ENCODE assay signal across 9 cellular contexts in genomic region chr20:49484180-49485140, GRCh38. TPM values are rescaled to one million over a fixed set of nuclear protein-coding genes. Genes with fewer than 3 reads are reported as not detected.
DNase-seq lines count a peak whose midpoint lies in the region; ATAC-seq and TF ChIP-seq lines count a peak whose summit lies in the region.
"Had no signal": no experiment of that assay in that cellular context is flagged by ENCODE, and none has a peak within 500 bp of the region (broad histone marks: within the 10 kb centered on the region; RNA-seq: fewer than 3 reads in every experiment).

No MANE protein-coding gene starts in this region.

- peaks cover 85% of the 10 kb centered on the region for H3K27me3 Mint-ChIP-seq in activated naive CD8-positive, alpha-beta T cell treated with anti-CD3 and anti-CD28 coated beads for 36 hours
- H3K27me3 Mint-ChIP-seq in glutamatergic neuron (ENCODE audit: unreplicated experiment) (peaks cover 27% of the 10 kb centered on the region), osteocyte (ENCODE audit: unreplicated experiment) (peaks cover 38% of the 10 kb centered on the region)

- H3K27me3 ChIP-seq in MM.1S (replicated peaks; ENCODE audit: insufficient read depth, low read length) = peaks cover 11% of the 10 kb centered on the region
- peaks cover 0 to 54% of the 10 kb centered on the region in 2 donors for H3K27me3 ChIP-seq in tibial nerve

- peak; percentile 85 for DNase-seq in Daoy (ENCODE audit: low read depth)
- DNase-seq in MM.1S = peak; percentile 81
- DNase-seq in SK-MEL-5 (ENCODE audit: low read depth, low spot score) = peak; percentile 79
- peak; percentile 78 for DNase-seq in activated naive CD8-positive, alpha-beta T cell treated with anti-CD3 and anti-CD28 coated beads for 36 hours
- peak; percentile 94 for DNase-seq in glutamatergic neuron
- peak; percentile 95 for DNase-seq in osteocyte (ENCODE audit: extremely low spot score, unreplicated experiment)
- peak; percentile 67 to 72 for DNase-seq in tibial nerve (ENCODE audit: low spot score in 2 of 2)

- no peak for ATAC-seq in HG03025 (IDR thresholded peaks at IDR 0.05; ENCODE audit: low FRiP score, unreplicated experiment)

- H3K9me3 ChIP-seq in MM.1S (replicated peaks; ENCODE audit: insufficient read depth, low read length) (no peaks in the 10 kb centered on the region), tibial nerve (no peaks in the 10 kb centered on the region)

- TF ChIP-seq CTCF in MM.1S (IDR thresholded peaks at IDR 0.05; ENCODE audit: low read length) (peak; percentile 69), glutamatergic neuron (IDR thresholded peaks at IDR 0.05; ENCODE audit: partially characterized antibody, unreplicated experiment) (peak; percentile 57), osteocyte (IDR thresholded peaks at IDR 0.05) (peak; percentile 91), tibial nerve (IDR thresholded peaks at IDR 0.05) (peak; percentile 48 to 95 (median 60))

- H3F3A ChIP-seq in MM.1S (ENCODE audit: insufficient read depth, low read length) = no peaks in the 10 kb centered on the region

- 2 to 3% methylated on average over 21 to 61 of the region's 61 CpGs for WGBS in tibial nerve, 2 donors

- TF ChIP-seq POLR2A in tibial nerve (IDR thresholded peaks at IDR 0.05) = no peak

- no peak overlapping the region for H3K9ac ChIP-seq in MM.1S (ENCODE audit: low read length)

- H3K4me1 Mint-ChIP-seq in activated naive CD8-positive, alpha-beta T cell treated with anti-CD3 and anti-CD28 coated beads for 36 hours = peaks cover 4% of the 10 kb centered on the region
- H3K4me1 Mint-ChIP-seq in glutamatergic neuron (ENCODE audit: low read depth, unreplicated experiment) (peaks cover 7% of the 10 kb centered on the region), osteocyte (ENCODE audit: unreplicated experiment) (peaks cover 15% of the 10 kb centered on the region)

- no peaks in the 10 kb centered on the region for H3K79me2 ChIP-seq in MM.1S (ENCODE audit: low read length)

- H3K36me3 Mint-ChIP-seq in activated naive CD8-positive, alpha-beta T cell treated with anti-CD3 and anti-CD28 coated beads for 36 hours = no peaks in the 10 kb centered on the region
- no peaks in the 10 kb centered on the region for H3K36me3 Mint-ChIP-seq in glutamatergic neuron (ENCODE audit: unreplicated experiment)
- H3K36me3 Mint-ChIP-seq in osteocyte (ENCODE audit: unreplicated experiment) = peaks cover 14% of the 10 kb centered on the region

- peak overlapping the region; percentile 52 for H3K4me3 Mint-ChIP-seq in activated naive CD8-positive, alpha-beta T cell treated with anti-CD3 and anti-CD28 coated beads for 36 hours
- H3K4me3 Mint-ChIP-seq in glutamatergic neuron (ENCODE audit: unreplicated experiment) (peak overlapping the region; percentile 88), osteocyte (ENCODE audit: unreplicated experiment) (peak overlapping the region; percentile 91)

- peak overlapping the region; percentile 88 for H3K4me2 ChIP-seq in MM.1S (ENCODE audit: low read depth, low read length)

- no peaks in the 10 kb centered on the region for H3K9me2 ChIP-seq in MM.1S (replicated peaks; ENCODE audit: insufficient read depth, low read length)

- H4K20me1 ChIP-seq in MM.1S (ENCODE audit: insufficient read depth, low read length) = no peaks in the 10 kb centered on the region

- no peak overlapping the region for H3K27ac Mint-ChIP-seq in activated naive CD8-positive, alpha-beta T cell treated with anti-CD3 and anti-CD28 coated beads for 36 hours
- peak overlapping the region; percentile 67 for H3K27ac Mint-ChIP-seq in glutamatergic neuron (ENCODE audit: unreplicated experiment)
- H3K27ac Mint-ChIP-seq in osteocyte (ENCODE audit: unreplicated experiment) = no peak overlapping the region

- peak overlapping the region; percentile 72 for H3K4me3 ChIP-seq in MM.1S (ENCODE audit: low read length)
- H3K4me3 ChIP-seq in tibial nerve = peak overlapping the region; percentile 24 to 55 (median 30)

- peak in 1 of 2 donors; percentile 21 for TF ChIP-seq EP300 in tibial nerve (IDR thresholded peaks at IDR 0.05)

- H3K36me3 ChIP-seq in MM.1S (replicated peaks; ENCODE audit: insufficient read depth, low read length) (no peaks in the 10 kb centered on the region), tibial nerve (no peaks in the 10 kb centered on the region)

- H3K9me3 Mint-ChIP-seq in activated naive CD8-positive, alpha-beta T cell treated with anti-CD3 and anti-CD28 coated beads for 36 hours = no peaks in the 10 kb centered on the region
- H3K9me3 Mint-ChIP-seq in glutamatergic neuron (ENCODE audit: unreplicated experiment) = no peaks in the 10 kb centered on the region
- H3K9me3 Mint-ChIP-seq in osteocyte (ENCODE audit: unreplicated experiment) = no peaks in the 10 kb centered on the region

- peak overlapping the region; percentile 69 for H2AFZ ChIP-seq in MM.1S (ENCODE audit: low read length)

- no peak overlapping the region for H3K27ac ChIP-seq in MM.1S (ENCODE audit: low read length)
- no peak overlapping the region for H3K27ac ChIP-seq in tibial nerve

- no peaks in the 10 kb centered on the region for H3K4me1 ChIP-seq in MM.1S (ENCODE audit: low read length)
- peaks cover 0 to 37% (median 8%) of the 10 kb centered on the region in 4 donors for H3K4me1 ChIP-seq in tibial nerve

- in situ Hi-C loops in SK-MEL-5 (cut with HindIII; ENCODE audit: low pct_unique_long_range_greater_than_20kb, low sequenced_read_pairs) = no loop called here

RNA-seq across cellular contexts. Expression of gene KCNB1, which starts 2.0 kb away (rescaled TPM):
- total RNA-seq in Daoy (2014; rRNA removed; shearing (Covaris generic)) = under 0.01 TPM in 1 of 2 replicates, not detected in the other
- total RNA-seq in SK-MEL-5 (2014; rRNA removed; shearing (Covaris generic)) = 0.05 TPM in 1 of 2 replicates, not detected in the other
- 0.01 and 0.07 TPM in 2 replicates for polyA plus RNA-seq in SK-MEL-5 (2015; cell fraction: cytosol; rRNA removed)
- polyA plus RNA-seq in SK-MEL-5 (2015; cell fraction: nucleus; rRNA removed) = 0.01 TPM in 1 of 2 replicates, not detected in the other
- not detected for total RNA-seq in activated naive CD8-positive, alpha-beta T cell treated with anti-CD3 and anti-CD28 coated beads for 36 hours
- 3.1 TPM for total RNA-seq in glutamatergic neuron (ENCODE audit: unreplicated experiment)
- total RNA-seq in osteocyte = 21.3 and 24.6 TPM in 2 replicates
- total RNA-seq in tibial nerve = 10 to 100 TPM in 1 of 4 donors, 1 to 10 TPM in 3; 3.9 to 11.7 (median 6.7) TPM
- total RNA-seq: glomerular endothelial cell had no signal
